In the genomic region with DNA sequence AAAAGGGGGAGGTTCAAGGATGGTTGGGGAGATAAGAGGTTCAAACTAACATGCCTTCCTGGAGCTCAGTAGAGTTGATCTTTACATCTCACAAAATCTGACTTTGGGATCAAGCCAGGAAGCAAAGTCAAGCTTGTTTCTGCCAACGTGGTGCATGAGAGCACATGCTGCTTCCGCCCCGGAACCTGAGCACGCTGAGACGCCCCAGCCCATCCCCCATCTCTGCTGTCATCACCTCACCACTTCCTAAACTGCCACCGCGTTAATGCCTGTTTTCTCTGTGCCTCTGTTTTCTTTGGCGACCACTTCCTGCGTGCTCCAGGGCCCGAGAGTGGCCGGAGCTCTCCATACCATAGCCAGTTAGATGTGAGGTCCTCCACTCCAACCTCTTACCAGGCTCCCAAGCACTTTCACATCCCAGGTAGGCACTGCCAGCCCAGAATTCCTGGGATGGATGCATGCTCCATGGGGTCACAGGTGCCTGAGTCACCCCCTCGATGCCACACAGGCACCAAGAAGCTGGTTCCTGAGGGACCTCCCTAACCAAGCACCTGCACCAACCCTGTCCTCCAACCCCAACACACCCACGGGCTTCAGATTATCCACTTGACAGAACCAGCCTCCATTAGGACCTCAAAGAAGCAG, we compare ENCODE assay signal across 9 cellular contexts. TPM values are rescaled to one million over a fixed set of nuclear protein-coding genes. Genes with fewer than 3 reads are reported as not detected.
DNase-seq lines count a peak whose midpoint lies in the region; ATAC-seq and TF ChIP-seq lines count a peak whose summit lies in the region.
"Had no signal": no experiment of that assay in that cellular context is flagged by ENCODE, and none has a peak within 500 bp of the region (broad histone marks: within the 10 kb centered on the region; RNA-seq: fewer than 3 reads in every experiment).

No MANE protein-coding gene starts in this region.

- H3K4me1 Mint-ChIP-seq in activated CD4-positive, alpha-beta memory T cell treated with anti-CD3 and anti-CD28 coated beads for 36 hours (ENCODE audit: low read depth) = peaks cover 38% of the 10 kb centered on the region

- WGBS in prostate gland = 41% methylated on average over 12 of the region's 13 CpGs

- no peaks in the 10 kb centered on the region for H3K27me3 Mint-ChIP-seq in activated CD4-positive, alpha-beta memory T cell treated with anti-CD3 and anti-CD28 coated beads for 36 hours

- H3K36me3 Mint-ChIP-seq in activated CD4-positive, alpha-beta memory T cell treated with anti-CD3 and anti-CD28 coated beads for 36 hours = peaks cover 2% of the 10 kb centered on the region

- no peaks in the 10 kb centered on the region for H3K36me3 ChIP-seq in prostate gland

- peak overlapping the region; percentile 31 for H3K4me3 Mint-ChIP-seq in activated CD4-positive, alpha-beta memory T cell treated with anti-CD3 and anti-CD28 coated beads for 36 hours

- H3K27ac ChIP-seq in foreskin keratinocyte (no peak overlapping the region), prostate gland (no peak overlapping the region)
- H3K27ac ChIP-seq: SK-N-MC had no signal

- H3K27ac Mint-ChIP-seq in activated CD4-positive, alpha-beta memory T cell treated with anti-CD3 and anti-CD28 coated beads for 36 hours = peak overlapping the region; percentile 86

- no peak for TF ChIP-seq CTCF in foreskin keratinocyte (conservative IDR thresholded peaks at IDR 0.05)
- no peak for TF ChIP-seq CTCF in prostate gland (IDR thresholded peaks at IDR 0.05)

- no peaks in the 10 kb centered on the region for H3K9me3 ChIP-seq in prostate gland

- CTCF ChIA-PET in activated CD4-positive, alpha-beta memory T cell treated with anti-CD3 and anti-CD28 coated beads for 36 hours (lab: Charles Lee) = interaction anchor here (0.7 to 1.2 kb wide), 5 partner anchors 25 to 99 kb away, joined by 3 to 5 read pairs (median 4); a partner anchor contains a TSS

- no peak for TF ChIP-seq POLR2A in prostate gland (IDR thresholded peaks at IDR 0.05)

- peak; percentile 91 for DNase-seq in activated CD4-positive, alpha-beta memory T cell treated with anti-CD3 and anti-CD28 coated beads for 36 hours
- DNase-seq in foreskin keratinocyte (peak in 1 of 2 donors; percentile 21), prostate gland (ENCODE audit: low spot score) (no peak), NCI-H2107 treated with DMSO at 0.1 percent for 48 hours (lab: John Stamatoyannopoulos, UW; ENCODE audit: unreplicated experiment) (no peak), SK-N-DZ (ENCODE audit: low spot score) (no peak)
- peak; percentile 76 for DNase-seq in stimulated activated CD8-positive, alpha-beta memory T cell treated with anti-CD3 and anti-CD28 coated beads, Interleukin-4, amount 100 ng/mL, for 48 hours

- H3K27me3 ChIP-seq in foreskin keratinocyte (no peaks in the 10 kb centered on the region), prostate gland (replicated peaks; ENCODE audit: insufficient read depth) (no peaks in the 10 kb centered on the region)

- no peaks in the 10 kb centered on the region for H3K9me3 Mint-ChIP-seq in activated CD4-positive, alpha-beta memory T cell treated with anti-CD3 and anti-CD28 coated beads for 36 hours

- ATAC-seq in HG02678 (IDR thresholded peaks at IDR 0.05; ENCODE audit: unreplicated experiment) (peak; percentile 50), foreskin keratinocyte (peak; percentile 23), HG03521 (IDR thresholded peaks at IDR 0.05; ENCODE audit: unreplicated experiment) (no peak)

- no peak overlapping the region for H3K4me3 ChIP-seq in prostate gland
- H3K4me3 ChIP-seq: SK-N-MC had no signal

- H3K4me1 ChIP-seq in foreskin keratinocyte (no peaks in the 10 kb centered on the region), prostate gland (replicated peaks) (no peaks in the 10 kb centered on the region)

- POLR2A ChIA-PET in activated CD4-positive, alpha-beta memory T cell treated with anti-CD3 and anti-CD28 coated beads for 36 hours (lab: Charles Lee) = interaction anchor here (0.6 to 1.2 kb wide), 2 partner anchors 27 to 449 kb away, joined by 3 read pairs; no protein-coding TSS in a partner anchor

- intact Hi-C loops in activated CD4-positive, alpha-beta memory T cell treated with anti-CD3 and anti-CD28 coated beads for 36 hours (cut with micrococcal nuclease) = no loop called here
- intact Hi-C loops in prostate gland (cut with DNase I) = no loop called here

RNA-seq across cellular contexts. Expression of a gene that starts 31.2 kb away (rescaled TPM):
- not detected for total RNA-seq in activated CD4-positive, alpha-beta memory T cell treated with anti-CD3 and anti-CD28 coated beads for 36 hours
- total RNA-seq in foreskin keratinocyte (16.5 and 16.6 TPM in 2 replicates), prostate gland (10 to 100 TPM in 1 of 2 donors, 1 to 10 TPM in 1; 8.4 to 10.3 TPM)
- polyA plus RNA-seq in foreskin keratinocyte = 9.8 and 10.1 TPM in 2 replicates
- 0.83 and 1.4 TPM in 2 replicates for polyA plus RNA-seq in SK-N-DZ (2014; cell fraction: cytosol; rRNA removed)
- polyA plus RNA-seq in SK-N-DZ (2014; cell fraction: nucleus; rRNA removed) = 0.29 and 0.47 TPM in 2 replicates

Comparison
In these comparisons a context has a peak if more than half of its experiments do, and no peak if none do; other contexts are left out.
1. DNase-seq: peak in activated CD4-positive, alpha-beta memory T cell treated with anti-CD3 and anti-CD28 coated beads for 36 hours (single experiment) and stimulated activated CD8-positive, alpha-beta memory T cell treated with anti-CD3 and anti-CD28 coated beads, Interleukin-4, amount 100 ng/mL, for 48 hours (single experiment); none in prostate gland (single experiment), NCI-H2107 treated with DMSO at 0.1 percent for 48 hours (single experiment) and SK-N-DZ (single experiment).
2. RNA of a gene that starts 31.2 kb away (total RNA-seq): 16.5 to 16.6 TPM in foreskin keratinocyte and 8.4 to 10.3 TPM in prostate gland; not detected in activated CD4-positive, alpha-beta memory T cell treated with anti-CD3 and anti-CD28 coated beads for 36 hours; every median in the first group is over 4 times any median in the second.